In genomic region chr22:19287076-19287724, GRCh38 we compare ENCODE assay signal across 1 cellular context.
TF ChIP-seq lines count a peak whose summit lies in the region.

No MANE protein-coding gene starts in this region.

TF ChIP-seq in GM23338, 12 proteins besides CTCF, POLR2A, EP300 and RAD21:
- TF ChIP-seq, protein P1, sequence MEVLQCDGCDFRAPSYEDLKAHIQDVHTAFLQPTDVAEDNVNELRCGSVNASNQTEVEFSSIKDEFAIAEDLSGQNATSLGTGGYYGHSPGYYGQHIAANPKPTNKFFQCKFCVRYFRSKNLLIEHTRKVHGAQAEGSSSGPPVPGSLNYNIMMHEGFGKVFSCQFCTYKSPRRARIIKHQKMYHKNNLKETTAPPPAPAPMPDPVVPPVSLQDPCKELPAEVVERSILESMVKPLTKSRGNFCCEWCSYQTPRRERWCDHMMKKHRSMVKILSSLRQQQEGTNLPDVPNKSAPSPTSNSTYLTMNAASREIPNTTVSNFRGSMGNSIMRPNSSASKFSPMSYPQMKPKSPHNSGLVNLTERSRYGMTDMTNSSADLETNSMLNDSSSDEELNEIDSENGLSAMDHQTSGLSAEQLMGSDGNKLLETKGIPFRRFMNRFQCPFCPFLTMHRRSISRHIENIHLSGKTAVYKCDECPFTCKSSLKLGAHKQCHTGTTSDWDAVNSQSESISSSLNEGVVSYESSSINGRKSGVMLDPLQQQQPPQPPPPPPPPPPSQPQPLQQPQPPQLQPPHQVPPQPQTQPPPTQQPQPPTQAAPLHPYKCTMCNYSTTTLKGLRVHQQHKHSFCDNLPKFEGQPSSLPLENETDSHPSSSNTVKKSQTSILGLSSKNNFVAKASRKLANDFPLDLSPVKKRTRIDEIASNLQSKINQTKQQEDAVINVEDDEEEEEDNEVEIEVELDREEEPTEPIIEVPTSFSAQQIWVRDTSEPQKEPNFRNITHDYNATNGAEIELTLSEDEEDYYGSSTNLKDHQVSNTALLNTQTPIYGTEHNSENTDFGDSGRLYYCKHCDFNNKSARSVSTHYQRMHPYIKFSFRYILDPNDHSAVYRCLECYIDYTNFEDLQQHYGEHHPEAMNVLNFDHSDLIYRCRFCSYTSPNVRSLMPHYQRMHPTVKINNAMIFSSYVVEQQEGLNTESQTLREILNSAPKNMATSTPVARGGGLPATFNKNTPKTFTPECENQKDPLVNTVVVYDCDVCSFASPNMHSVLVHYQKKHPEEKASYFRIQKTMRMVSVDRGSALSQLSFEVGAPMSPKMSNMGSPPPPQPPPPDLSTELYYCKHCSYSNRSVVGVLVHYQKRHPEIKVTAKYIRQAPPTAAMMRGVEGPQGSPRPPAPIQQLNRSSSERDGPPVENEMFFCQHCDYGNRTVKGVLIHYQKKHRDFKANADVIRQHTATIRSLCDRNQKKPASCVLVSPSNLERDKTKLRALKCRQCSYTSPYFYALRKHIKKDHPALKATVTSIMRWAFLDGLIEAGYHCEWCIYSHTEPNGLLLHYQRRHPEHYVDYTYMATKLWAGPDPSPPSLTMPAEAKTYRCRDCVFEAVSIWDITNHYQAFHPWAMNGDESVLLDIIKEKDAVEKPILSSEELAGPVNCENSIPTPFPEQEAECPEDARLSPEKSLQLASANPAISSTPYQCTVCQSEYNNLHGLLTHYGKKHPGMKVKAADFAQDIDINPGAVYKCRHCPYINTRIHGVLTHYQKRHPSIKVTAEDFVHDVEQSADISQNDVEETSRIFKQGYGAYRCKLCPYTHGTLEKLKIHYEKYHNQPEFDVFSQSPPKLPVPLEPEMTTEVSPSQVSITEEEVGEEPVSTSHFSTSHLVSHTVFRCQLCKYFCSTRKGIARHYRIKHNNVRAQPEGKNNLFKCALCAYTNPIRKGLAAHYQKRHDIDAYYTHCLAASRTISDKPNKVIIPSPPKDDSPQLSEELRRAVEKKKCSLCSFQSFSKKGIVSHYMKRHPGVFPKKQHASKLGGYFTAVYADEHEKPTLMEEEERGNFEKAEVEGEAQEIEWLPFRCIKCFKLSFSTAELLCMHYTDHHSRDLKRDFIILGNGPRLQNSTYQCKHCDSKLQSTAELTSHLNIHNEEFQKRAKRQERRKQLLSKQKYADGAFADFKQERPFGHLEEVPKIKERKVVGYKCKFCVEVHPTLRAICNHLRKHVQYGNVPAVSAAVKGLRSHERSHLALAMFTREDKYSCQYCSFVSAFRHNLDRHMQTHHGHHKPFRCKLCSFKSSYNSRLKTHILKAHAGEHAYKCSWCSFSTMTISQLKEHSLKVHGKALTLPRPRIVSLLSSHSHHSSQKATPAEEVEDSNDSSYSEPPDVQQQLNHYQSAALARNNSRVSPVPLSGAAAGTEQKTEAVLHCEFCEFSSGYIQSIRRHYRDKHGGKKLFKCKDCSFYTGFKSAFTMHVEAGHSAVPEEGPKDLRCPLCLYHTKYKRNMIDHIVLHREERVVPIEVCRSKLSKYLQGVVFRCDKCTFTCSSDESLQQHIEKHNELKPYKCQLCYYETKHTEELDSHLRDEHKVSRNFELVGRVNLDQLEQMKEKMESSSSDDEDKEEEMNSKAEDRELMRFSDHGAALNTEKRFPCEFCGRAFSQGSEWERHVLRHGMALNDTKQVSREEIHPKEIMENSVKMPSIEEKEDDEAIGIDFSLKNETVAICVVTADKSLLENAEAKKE (CRISPR knock-in tag; IDR thresholded peaks at IDR 0.05): no peak
- no peak for TF ChIP-seq EZH2 (IDR thresholded peaks at IDR 0.05; ENCODE audit: low read depth, unreplicated experiment)
- no peak for TF ChIP-seq ETS1 (IDR thresholded peaks at IDR 0.05)
- no peak for TF ChIP-seq CREB1 (CRISPR knock-in tag; IDR thresholded peaks at IDR 0.05; ENCODE audit: low read depth)
- TF ChIP-seq STAT1 (IDR thresholded peaks at IDR 0.05; ENCODE audit: unreplicated experiment): no peak
- TF ChIP-seq NANOG (IDR thresholded peaks at IDR 0.05; ENCODE audit: borderline replicate concordance): no peak
